Comparison of ENCODE assay signal across 13 cellular contexts in the genomic region with DNA sequence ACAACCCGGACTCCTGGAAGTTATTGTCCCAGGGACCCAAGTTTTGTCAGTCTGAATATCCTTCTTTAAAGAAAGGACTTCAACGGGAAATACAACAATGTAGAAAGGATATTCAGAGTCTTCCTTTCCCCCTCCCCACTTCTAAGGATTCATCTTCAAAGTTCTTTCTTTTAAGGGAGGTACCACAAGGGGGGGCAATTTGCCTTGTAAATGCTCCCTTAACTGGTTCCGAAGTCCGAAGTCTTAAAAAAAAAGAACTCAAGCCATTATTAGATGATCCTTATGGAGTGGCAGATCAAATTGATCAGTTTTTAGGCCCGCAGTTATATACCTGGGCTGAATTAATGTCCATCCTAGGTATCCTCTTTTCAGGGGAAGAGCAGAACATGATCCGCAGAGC. TPM values are rescaled to one million over a fixed set of nuclear protein-coding genes. Genes with fewer than 3 reads are reported as not detected.
DNase-seq lines count a peak whose midpoint lies in the region; ATAC-seq and TF ChIP-seq lines count a peak whose summit lies in the region.
"Had no signal": no experiment of that assay in that cellular context is flagged by ENCODE, and none has a peak within 500 bp of the region (broad histone marks: within the 10 kb centered on the region; RNA-seq: fewer than 3 reads in every experiment).

No MANE protein-coding gene starts in this region.

- no peak overlapping the region for H3K4me3 Mint-ChIP-seq in type B pancreatic cell

- H3K4me1 Mint-ChIP-seq in type B pancreatic cell (ENCODE audit: unreplicated experiment): no peaks in the 10 kb centered on the region

- no peak overlapping the region for H3K27ac Mint-ChIP-seq in type B pancreatic cell
- H3K27ac Mint-ChIP-seq in activated naive CD4-positive, alpha-beta T cell treated with anti-CD3 and anti-CD28 coated beads, Interleukin-2, amount 50 U/mL, for 72 hours: no peak overlapping the region

- peak; percentile 30 for TF ChIP-seq CTCF in fibroblast of the aortic adventitia (IDR thresholded peaks at IDR 0.05; ENCODE audit: insufficient read depth, low read length)
- TF ChIP-seq CTCF in type B pancreatic cell (conservative IDR thresholded peaks at IDR 0.05): peak; percentile 34

- ATAC-seq in activated naive CD4-positive, alpha-beta T cell treated with anti-CD3 and anti-CD28 coated beads, Interleukin-2, amount 50 U/mL, for 72 hours: no peak

- peak; percentile 48 for DNase-seq in NCI-H82 (lab: John Stamatoyannopoulos, UW)
- no peak for DNase-seq in NCI-H82 treated with DMSO at 0.1 percent for 48 hours (lab: John Stamatoyannopoulos, UW; ENCODE audit: unreplicated experiment)
- DNase-seq in OCI-M1 (lab: John Stamatoyannopoulos, UW): peak; percentile 23
- peak; percentile 58 for DNase-seq in fibroblast of the aortic adventitia (ENCODE audit: low read depth)
- DNase-seq in type B pancreatic cell (ENCODE audit: extremely low spot score, unreplicated experiment): no peak
- no peak for DNase-seq in activated naive CD4-positive, alpha-beta T cell treated with anti-CD3 and anti-CD28 coated beads, Interleukin-2, amount 50 U/mL, for 72 hours (ENCODE audit: low spot score in 2 of 2)
- no peak for DNase-seq in NCI-H526 treated with DMSO at 0.1 percent for 48 hours (lab: John Stamatoyannopoulos, UW)
- no peak for DNase-seq in H4 (ENCODE audit: low spot score)
- DNase-seq: activated CD8-positive, alpha-beta memory T cell treated with anti-CD3 and anti-CD28 coated beads, Interleukin-2, amount 50 U/mL, for 48 hours; hippocampal formation; ovary; T-helper 1 cell had no signal

- H3K9me3 Mint-ChIP-seq in type B pancreatic cell: peaks cover 13% of the 10 kb centered on the region
- peaks cover 11 to 38% of the 10 kb centered on the region in 2 donors for H3K9me3 Mint-ChIP-seq in activated naive CD4-positive, alpha-beta T cell treated with anti-CD3 and anti-CD28 coated beads, Interleukin-2, amount 50 U/mL, for 72 hours

- H3K27me3 Mint-ChIP-seq in type B pancreatic cell: peaks cover 16% of the 10 kb centered on the region

- no peak overlapping the region for H3K4me3 ChIP-seq in fibroblast of the aortic adventitia (ENCODE audit: low read depth, low read length)
- H3K4me3 ChIP-seq: BLaER1 treated with 17β-estradiol and CSF1 and Interleukin-3, amounts not matched to agents 10 nM and 100 nM; ovary had no signal

- no peaks in the 10 kb centered on the region for H3K36me3 Mint-ChIP-seq in type B pancreatic cell
- H3K36me3 Mint-ChIP-seq in activated naive CD4-positive, alpha-beta T cell treated with anti-CD3 and anti-CD28 coated beads, Interleukin-2, amount 50 U/mL, for 72 hours: peaks cover 29 to 40% of the 10 kb centered on the region in 2 donors

RNA-seq across cellular contexts. Expression of a gene that starts 47.0 kb away (rescaled TPM):
- total RNA-seq in fibroblast of the aortic adventitia (ENCODE audit: low replicate concordance) (5.4 TPM in 1 of 2 replicates, not detected in the other), type B pancreatic cell (ENCODE audit: low replicate concordance) (77.7 and 118 TPM in 2 replicates)
- total RNA-seq in activated naive CD4-positive, alpha-beta T cell treated with anti-CD3 and anti-CD28 coated beads, Interleukin-2, amount 50 U/mL, for 72 hours: under 1 TPM in 1 of 2 donors, not detected in 1; 0.59 TPM
- 9.9 and 15.0 TPM in 2 replicates for total RNA-seq in H4 (2014; rRNA removed; shearing (Covaris generic))

Comparison
In these comparisons a context has a peak if more than half of its experiments do, and no peak if none do; other contexts are left out.
1. DNase-seq: peak in NCI-H82 (single experiment), OCI-M1 (single experiment) and fibroblast of the aortic adventitia (single experiment); none in NCI-H82 treated with DMSO at 0.1 percent for 48 hours (single experiment), type B pancreatic cell (single experiment), activated naive CD4-positive, alpha-beta T cell treated with anti-CD3 and anti-CD28 coated beads, Interleukin-2, amount 50 U/mL, for 72 hours (0 of 2), NCI-H526 treated with DMSO at 0.1 percent for 48 hours (single experiment) and H4 (single experiment).